ENCODE assay signal across 19 cellular contexts in genomic region chrX:71603618-71604017, GRCh38. TPM values are rescaled to one million over a fixed set of nuclear protein-coding genes. Genes with fewer than 3 reads are reported as not detected.
DNase-seq lines count a peak whose midpoint lies in the region; ATAC-seq and TF ChIP-seq lines count a peak whose summit lies in the region.
"Had no signal": no experiment of that assay in that cellular context is flagged by ENCODE, and none has a peak within 500 bp of the region (broad histone marks: within the 10 kb centered on the region; RNA-seq: fewer than 3 reads in every experiment).

No MANE protein-coding gene starts in this region.

- no peaks in the 10 kb centered on the region for H3K27me3 Mint-ChIP-seq in activated naive CD4-positive, alpha-beta T cell treated with anti-CD3 and anti-CD28 coated beads for 36 hours (ENCODE audit: low read depth)
- H3K27me3 Mint-ChIP-seq in activated naive CD8-positive, alpha-beta T cell treated with anti-CD3 and anti-CD28 coated beads, Interleukin-2, amount 50 U/mL, for 24 hours, result no peaks in the 10 kb centered on the region
- H3K27me3 Mint-ChIP-seq in neural progenitor cell (ENCODE audit: insufficient read depth, low read depth), result no peaks in the 10 kb centered on the region

- H3K27ac ChIP-seq in neural progenitor cell, result no peak overlapping the region
- H3K27ac ChIP-seq: right atrium auricular region had no signal

- H3K36me3 ChIP-seq in neural progenitor cell, result no peaks in the 10 kb centered on the region

- no peak overlapping the region for H3K4me3 Mint-ChIP-seq in activated naive CD4-positive, alpha-beta T cell treated with anti-CD3 and anti-CD28 coated beads for 36 hours
- peak overlapping the region; percentile 36 for H3K4me3 Mint-ChIP-seq in activated naive CD8-positive, alpha-beta T cell treated with anti-CD3 and anti-CD28 coated beads, Interleukin-2, amount 50 U/mL, for 24 hours
- H3K4me3 Mint-ChIP-seq in neural progenitor cell, result peak overlapping the region; percentile 22
- H3K4me3 Mint-ChIP-seq: WTC11 had no signal

- no peak for ATAC-seq in activated naive CD8-positive, alpha-beta T cell treated with anti-CD3 and anti-CD28 coated beads, Interleukin-2, amount 50 U/mL, for 24 hours
- no peak for ATAC-seq in GM18505 (IDR thresholded peaks at IDR 0.05; ENCODE audit: unreplicated experiment)
- ATAC-seq: esophagus mucosa, left ventricle myocardium superior, WTC11 had no signal

- peaks cover 4% of the 10 kb centered on the region for H3K9me3 Mint-ChIP-seq in activated naive CD4-positive, alpha-beta T cell treated with anti-CD3 and anti-CD28 coated beads for 36 hours
- peaks cover 9% of the 10 kb centered on the region for H3K9me3 Mint-ChIP-seq in activated naive CD8-positive, alpha-beta T cell treated with anti-CD3 and anti-CD28 coated beads, Interleukin-2, amount 50 U/mL, for 24 hours
- H3K9me3 Mint-ChIP-seq in neural progenitor cell, result peaks cover 14% of the 10 kb centered on the region
- H3K9me3 Mint-ChIP-seq: WTC11 had no signal

- H3K36me3 Mint-ChIP-seq in activated naive CD4-positive, alpha-beta T cell treated with anti-CD3 and anti-CD28 coated beads for 36 hours (ENCODE audit: low read depth), result peaks cover 55% of the 10 kb centered on the region
- peaks cover 62% of the 10 kb centered on the region for H3K36me3 Mint-ChIP-seq in activated naive CD8-positive, alpha-beta T cell treated with anti-CD3 and anti-CD28 coated beads, Interleukin-2, amount 50 U/mL, for 24 hours (ENCODE audit: low read depth)
- H3K36me3 Mint-ChIP-seq in neural progenitor cell, result peaks cover 32% of the 10 kb centered on the region

- H3K4me1 ChIP-seq in neural progenitor cell, result no peaks in the 10 kb centered on the region
- H3K4me1 ChIP-seq: right atrium auricular region had no signal

- H3K4me2 ChIP-seq in neural progenitor cell, result no peak overlapping the region

- peaks cover 4% of the 10 kb centered on the region for H3K9me3 ChIP-seq in neural progenitor cell (ENCODE audit: low read depth)

- intact Hi-C loops in activated naive CD4-positive, alpha-beta T cell treated with anti-CD3 and anti-CD28 coated beads for 36 hours (cut with micrococcal nuclease), result no loop called here

- H3K4me3 ChIP-seq in neural progenitor cell, result no peak overlapping the region
- H3K4me3 ChIP-seq: right atrium auricular region had no signal

- peak overlapping the region; percentile 72 for H3K27ac Mint-ChIP-seq in activated naive CD4-positive, alpha-beta T cell treated with anti-CD3 and anti-CD28 coated beads for 36 hours
- H3K27ac Mint-ChIP-seq in activated naive CD8-positive, alpha-beta T cell treated with anti-CD3 and anti-CD28 coated beads, Interleukin-2, amount 50 U/mL, for 24 hours, result peak overlapping the region; percentile 93
- H3K27ac Mint-ChIP-seq in neural progenitor cell, result no peak overlapping the region
- H3K27ac Mint-ChIP-seq: WTC11 had no signal

- TF ChIP-seq CTCF in neural progenitor cell (IDR thresholded peaks at IDR 0.05), result no peak

- H3K4me1 Mint-ChIP-seq in activated naive CD4-positive, alpha-beta T cell treated with anti-CD3 and anti-CD28 coated beads for 36 hours (ENCODE audit: low read depth), result peaks cover 42% of the 10 kb centered on the region
- H3K4me1 Mint-ChIP-seq in activated naive CD8-positive, alpha-beta T cell treated with anti-CD3 and anti-CD28 coated beads, Interleukin-2, amount 50 U/mL, for 24 hours, result peaks cover 61% of the 10 kb centered on the region
- no peaks in the 10 kb centered on the region for H3K4me1 Mint-ChIP-seq in neural progenitor cell
- H3K4me1 Mint-ChIP-seq: WTC11 had no signal

- no peak overlapping the region for H2AFZ ChIP-seq in neural progenitor cell (replicated peaks)

- CTCF ChIA-PET in activated naive CD4-positive, alpha-beta T cell treated with anti-CD3 and anti-CD28 coated beads for 36 hours (lab: Charles Lee), result interaction anchor here (0.8 kb wide), 1 partner anchor 19 kb away, joined by 3 read pairs; no protein-coding TSS in a partner anchor

- no peaks in the 10 kb centered on the region for H4K20me1 ChIP-seq in neural progenitor cell (ENCODE audit: low read depth)

- H3K79me2 ChIP-seq in neural progenitor cell (ENCODE audit: low read depth), result no peaks in the 10 kb centered on the region

- TF ChIP-seq POLR2A in GM18505 (IDR thresholded peaks at IDR 0.05; ENCODE audit: borderline replicate concordance, extremely low read depth, insufficient read depth, insufficient read length), result no peak

- no peak for DNase-seq in activated naive CD4-positive, alpha-beta T cell treated with anti-CD3 and anti-CD28 coated beads for 36 hours
- DNase-seq in activated naive CD4-positive, alpha-beta T cell treated with anti-CD3 and anti-CD28 coated beads, Interleukin-2, amount 50 U/mL, for 16 hours, result no peak
- DNase-seq in LHCN-M2 (ENCODE audit: low read depth) (peak; percentile 26), neural progenitor cell (ENCODE audit: low spot score) (no peak), NCI-H146 (lab: John Stamatoyannopoulos, UW) (no peak), GF-D8 (lab: John Stamatoyannopoulos, UW) (no peak)
- no peak for DNase-seq in activated naive CD8-positive, alpha-beta T cell treated with anti-CD3 and anti-CD28 coated beads, Interleukin-2, amount 50 U/mL, for 24 hours
- DNase-seq: left ventricle myocardium superior, NCI-H1105 treated with DMSO at 0.1 percent for 48 hours, NCI-H2107, NCI-H524 treated with DMSO at 0.1 percent for 48 hours, nucleus accumbens, SHP77 treated with DMSO at 0.1 percent for 48 hours had no signal

- no peak overlapping the region for H3K9ac ChIP-seq in neural progenitor cell

- H3K27me3 ChIP-seq in neural progenitor cell, result no peaks in the 10 kb centered on the region
- H3K27me3 ChIP-seq: right atrium auricular region had no signal

- H3F3A ChIP-seq in neural progenitor cell (ENCODE audit: low read depth), result no peaks in the 10 kb centered on the region

RNA-seq across cellular contexts. Expression of gene CXCR3, which starts 14.7 kb away (rescaled TPM):
- 1 to 10 TPM; 2.1 to 2.5 TPM for total RNA-seq in activated naive CD4-positive, alpha-beta T cell treated with anti-CD3 and anti-CD28 coated beads for 36 hours
- total RNA-seq in LHCN-M2 (2014; rRNA removed) (not detected in 2 replicates), neural progenitor cell (ENCODE audit: low replicate concordance) (not detected in 2 replicates)
- not detected for polyA plus RNA-seq in LHCN-M2 (2012)
- total RNA-seq: esophagus mucosa, urinary bladder had no signal
- polyA plus RNA-seq: AG04450 had no signal

RNA-seq across cellular contexts. Expression of gene GCNA, which starts 25.4 kb away (rescaled TPM):
- 1 to 10 TPM; 2.8 to 2.9 TPM for total RNA-seq in activated naive CD4-positive, alpha-beta T cell treated with anti-CD3 and anti-CD28 coated beads for 36 hours
- total RNA-seq in LHCN-M2 (2014; rRNA removed) (2.1 and 2.2 TPM in 2 replicates), neural progenitor cell (ENCODE audit: low replicate concordance) (0.62 and 0.97 TPM in 2 replicates)
- 0.44 TPM for polyA plus RNA-seq in LHCN-M2 (2012)
